ENCODE assay signal across 1 cellular context in genomic region chr18:23193727-23194126, GRCh38.
TF ChIP-seq lines count a peak whose summit lies in the region.

No MANE protein-coding gene starts in this region.

TF ChIP-seq in WTC11, 78 proteins besides CTCF, POLR2A, EP300 and RAD21 (continued from another document):
- TF ChIP-seq ZNF425 (CRISPR knock-in tag; conservative IDR thresholded peaks at IDR 0.05) (no peak), ATF2 (CRISPR knock-in tag; IDR thresholded peaks at IDR 0.05; ENCODE audit: borderline replicate concordance, low read depth) (no peak)
